1 cellular context compared by ENCODE assay signal in the genomic region with DNA sequence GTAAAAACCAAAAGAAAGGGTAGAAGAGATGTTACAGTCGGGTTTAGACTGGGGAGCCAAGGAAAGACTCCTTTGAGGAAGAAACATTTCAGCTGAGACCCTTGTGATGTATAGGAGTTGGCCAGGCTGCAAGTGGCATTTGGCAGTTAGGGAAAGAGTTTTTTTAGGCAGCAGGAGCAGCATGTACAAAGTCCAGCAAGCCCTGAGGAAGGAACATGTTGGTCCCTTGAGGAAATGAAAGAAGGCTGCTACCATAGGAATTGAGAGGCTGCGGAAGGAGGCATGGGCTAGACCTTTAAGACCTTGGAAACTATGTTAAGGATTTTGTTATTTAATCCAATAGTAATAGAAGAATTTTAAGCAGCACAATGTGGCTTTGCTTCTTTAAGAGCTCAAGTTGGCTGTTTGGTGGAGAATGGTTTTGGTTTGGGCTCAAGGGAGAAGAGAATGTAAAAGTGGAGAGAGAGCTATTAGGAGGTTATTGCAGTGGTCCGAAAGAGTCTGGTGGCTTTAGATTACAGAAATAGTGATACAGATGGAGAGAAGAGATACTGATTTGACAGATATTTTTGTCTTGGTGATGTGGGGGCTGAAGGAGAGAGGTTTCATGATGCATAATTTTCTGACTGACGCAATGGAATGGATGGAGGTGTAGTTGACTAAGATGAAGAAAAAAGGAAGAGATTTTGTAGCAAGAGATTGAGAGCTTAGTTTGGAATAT.
TF ChIP-seq lines count a peak whose summit lies in the region.

No MANE protein-coding gene starts in this region.

TF ChIP-seq in K562, 482 proteins besides CTCF, POLR2A, EP300 and RAD21 (continued from another document and continues in another):
- TF ChIP-seq, protein P1, sequence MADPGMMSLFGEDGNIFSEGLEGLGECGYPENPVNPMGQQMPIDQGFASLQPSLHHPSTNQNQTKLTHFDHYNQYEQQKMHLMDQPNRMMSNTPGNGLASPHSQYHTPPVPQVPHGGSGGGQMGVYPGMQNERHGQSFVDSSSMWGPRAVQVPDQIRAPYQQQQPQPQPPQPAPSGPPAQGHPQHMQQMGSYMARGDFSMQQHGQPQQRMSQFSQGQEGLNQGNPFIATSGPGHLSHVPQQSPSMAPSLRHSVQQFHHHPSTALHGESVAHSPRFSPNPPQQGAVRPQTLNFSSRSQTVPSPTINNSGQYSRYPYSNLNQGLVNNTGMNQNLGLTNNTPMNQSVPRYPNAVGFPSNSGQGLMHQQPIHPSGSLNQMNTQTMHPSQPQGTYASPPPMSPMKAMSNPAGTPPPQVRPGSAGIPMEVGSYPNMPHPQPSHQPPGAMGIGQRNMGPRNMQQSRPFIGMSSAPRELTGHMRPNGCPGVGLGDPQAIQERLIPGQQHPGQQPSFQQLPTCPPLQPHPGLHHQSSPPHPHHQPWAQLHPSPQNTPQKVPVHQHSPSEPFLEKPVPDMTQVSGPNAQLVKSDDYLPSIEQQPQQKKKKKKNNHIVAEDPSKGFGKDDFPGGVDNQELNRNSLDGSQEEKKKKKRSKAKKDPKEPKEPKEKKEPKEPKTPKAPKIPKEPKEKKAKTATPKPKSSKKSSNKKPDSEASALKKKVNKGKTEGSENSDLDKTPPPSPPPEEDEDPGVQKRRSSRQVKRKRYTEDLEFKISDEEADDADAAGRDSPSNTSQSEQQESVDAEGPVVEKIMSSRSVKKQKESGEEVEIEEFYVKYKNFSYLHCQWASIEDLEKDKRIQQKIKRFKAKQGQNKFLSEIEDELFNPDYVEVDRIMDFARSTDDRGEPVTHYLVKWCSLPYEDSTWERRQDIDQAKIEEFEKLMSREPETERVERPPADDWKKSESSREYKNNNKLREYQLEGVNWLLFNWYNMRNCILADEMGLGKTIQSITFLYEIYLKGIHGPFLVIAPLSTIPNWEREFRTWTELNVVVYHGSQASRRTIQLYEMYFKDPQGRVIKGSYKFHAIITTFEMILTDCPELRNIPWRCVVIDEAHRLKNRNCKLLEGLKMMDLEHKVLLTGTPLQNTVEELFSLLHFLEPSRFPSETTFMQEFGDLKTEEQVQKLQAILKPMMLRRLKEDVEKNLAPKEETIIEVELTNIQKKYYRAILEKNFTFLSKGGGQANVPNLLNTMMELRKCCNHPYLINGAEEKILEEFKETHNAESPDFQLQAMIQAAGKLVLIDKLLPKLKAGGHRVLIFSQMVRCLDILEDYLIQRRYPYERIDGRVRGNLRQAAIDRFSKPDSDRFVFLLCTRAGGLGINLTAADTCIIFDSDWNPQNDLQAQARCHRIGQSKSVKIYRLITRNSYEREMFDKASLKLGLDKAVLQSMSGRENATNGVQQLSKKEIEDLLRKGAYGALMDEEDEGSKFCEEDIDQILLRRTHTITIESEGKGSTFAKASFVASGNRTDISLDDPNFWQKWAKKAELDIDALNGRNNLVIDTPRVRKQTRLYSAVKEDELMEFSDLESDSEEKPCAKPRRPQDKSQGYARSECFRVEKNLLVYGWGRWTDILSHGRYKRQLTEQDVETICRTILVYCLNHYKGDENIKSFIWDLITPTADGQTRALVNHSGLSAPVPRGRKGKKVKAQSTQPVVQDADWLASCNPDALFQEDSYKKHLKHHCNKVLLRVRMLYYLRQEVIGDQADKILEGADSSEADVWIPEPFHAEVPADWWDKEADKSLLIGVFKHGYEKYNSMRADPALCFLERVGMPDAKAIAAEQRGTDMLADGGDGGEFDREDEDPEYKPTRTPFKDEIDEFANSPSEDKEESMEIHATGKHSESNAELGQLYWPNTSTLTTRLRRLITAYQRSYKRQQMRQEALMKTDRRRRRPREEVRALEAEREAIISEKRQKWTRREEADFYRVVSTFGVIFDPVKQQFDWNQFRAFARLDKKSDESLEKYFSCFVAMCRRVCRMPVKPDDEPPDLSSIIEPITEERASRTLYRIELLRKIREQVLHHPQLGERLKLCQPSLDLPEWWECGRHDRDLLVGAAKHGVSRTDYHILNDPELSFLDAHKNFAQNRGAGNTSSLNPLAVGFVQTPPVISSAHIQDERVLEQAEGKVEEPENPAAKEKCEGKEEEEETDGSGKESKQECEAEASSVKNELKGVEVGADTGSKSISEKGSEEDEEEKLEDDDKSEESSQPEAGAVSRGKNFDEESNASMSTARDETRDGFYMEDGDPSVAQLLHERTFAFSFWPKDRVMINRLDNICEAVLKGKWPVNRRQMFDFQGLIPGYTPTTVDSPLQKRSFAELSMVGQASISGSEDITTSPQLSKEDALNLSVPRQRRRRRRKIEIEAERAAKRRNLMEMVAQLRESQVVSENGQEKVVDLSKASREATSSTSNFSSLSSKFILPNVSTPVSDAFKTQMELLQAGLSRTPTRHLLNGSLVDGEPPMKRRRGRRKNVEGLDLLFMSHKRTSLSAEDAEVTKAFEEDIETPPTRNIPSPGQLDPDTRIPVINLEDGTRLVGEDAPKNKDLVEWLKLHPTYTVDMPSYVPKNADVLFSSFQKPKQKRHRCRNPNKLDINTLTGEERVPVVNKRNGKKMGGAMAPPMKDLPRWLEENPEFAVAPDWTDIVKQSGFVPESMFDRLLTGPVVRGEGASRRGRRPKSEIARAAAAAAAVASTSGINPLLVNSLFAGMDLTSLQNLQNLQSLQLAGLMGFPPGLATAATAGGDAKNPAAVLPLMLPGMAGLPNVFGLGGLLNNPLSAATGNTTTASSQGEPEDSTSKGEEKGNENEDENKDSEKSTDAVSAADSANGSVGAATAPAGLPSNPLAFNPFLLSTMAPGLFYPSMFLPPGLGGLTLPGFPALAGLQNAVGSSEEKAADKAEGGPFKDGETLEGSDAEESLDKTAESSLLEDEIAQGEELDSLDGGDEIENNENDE (IDR thresholded peaks at IDR 0.05; ENCODE audit: low read depth, low read length) = no peak
- peak; percentile 85 for TF ChIP-seq FOXM1 (IDR thresholded peaks at IDR 0.05; ENCODE audit: low read depth)
- TF ChIP-seq FOXM1 (CRISPR knock-in tag; IDR thresholded peaks at IDR 0.05; ENCODE audit: low read depth) = no peak
- TF ChIP-seq FOXK1 (CRISPR knock-in tag; IDR thresholded peaks at IDR 0.05; ENCODE audit: borderline replicate concordance) = no peak
- TF ChIP-seq MCM5 (IDR thresholded peaks at IDR 0.05; ENCODE audit: low read depth) = no peak
- no peak for TF ChIP-seq DDX20 (tag; IDR thresholded peaks at IDR 0.05; ENCODE audit: low read depth)
- TF ChIP-seq MAFG (tag; conservative IDR thresholded peaks at IDR 0.05) = no peak
- TF ChIP-seq NCOA4 (IDR thresholded peaks at IDR 0.05; ENCODE audit: partially characterized antibody) = no peak
- no peak for TF ChIP-seq KDM2B (CRISPR knock-in tag; IDR thresholded peaks at IDR 0.05)
- no peak for TF ChIP-seq MAFK (IDR thresholded peaks at IDR 0.05; ENCODE audit: low read length)
- TF ChIP-seq TCF7L2 (IDR thresholded peaks at IDR 0.05; ENCODE audit: low read depth, low read length) = no peak
- no peak for TF ChIP-seq ESRRB (CRISPR knock-in tag; IDR thresholded peaks at IDR 0.05; ENCODE audit: borderline replicate concordance)
- no peak for TF ChIP-seq ZNF232 (CRISPR knock-in tag; IDR thresholded peaks at IDR 0.05)
- TF ChIP-seq TAF15 (IDR thresholded peaks at IDR 0.05; ENCODE audit: low read depth, low read length) = no peak
- peak; percentile 67 to 70 for TF ChIP-seq KDM1A (IDR thresholded peaks at IDR 0.05)
- TF ChIP-seq RBM25 (IDR thresholded peaks at IDR 0.05; ENCODE audit: low read depth, low read length, severe bottlenecking) = no peak
- TF ChIP-seq RBM39 (optimal IDR thresholded peaks at IDR 0.05; ENCODE audit: low read depth, low read length) = no peak
- TF ChIP-seq, protein P2, sequence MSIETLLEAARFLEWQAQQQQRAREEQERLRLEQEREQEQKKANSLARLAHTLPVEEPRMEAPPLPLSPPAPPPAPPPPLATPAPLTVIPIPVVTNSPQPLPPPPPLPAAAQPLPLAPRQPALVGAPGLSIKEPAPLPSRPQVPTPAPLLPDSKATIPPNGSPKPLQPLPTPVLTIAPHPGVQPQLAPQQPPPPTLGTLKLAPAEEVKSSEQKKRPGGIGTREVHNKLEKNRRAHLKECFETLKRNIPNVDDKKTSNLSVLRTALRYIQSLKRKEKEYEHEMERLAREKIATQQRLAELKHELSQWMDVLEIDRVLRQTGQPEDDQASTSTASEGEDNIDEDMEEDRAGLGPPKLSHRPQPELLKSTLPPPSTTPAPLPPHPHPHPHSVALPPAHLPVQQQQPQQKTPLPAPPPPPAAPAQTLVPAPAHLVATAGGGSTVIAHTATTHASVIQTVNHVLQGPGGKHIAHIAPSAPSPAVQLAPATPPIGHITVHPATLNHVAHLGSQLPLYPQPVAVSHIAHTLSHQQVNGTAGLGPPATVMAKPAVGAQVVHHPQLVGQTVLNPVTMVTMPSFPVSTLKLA (conservative IDR thresholded peaks at IDR 0.05) = 0 out of 4 replicates have a peak, but pooled peaks of 1 of the 2 experiments have one; percentile 24
- TF ChIP-seq HMG20A (CRISPR knock-in tag; conservative IDR thresholded peaks at IDR 0.05) = no peak
- no peak for TF ChIP-seq SREBF1 (IDR thresholded peaks at IDR 0.05; ENCODE audit: borderline replicate concordance, low read depth, low read length)
- no peak for TF ChIP-seq ATF1 (CRISPR knock-in tag; IDR thresholded peaks at IDR 0.05)
- peak; percentile 39; the same call in 1 of the 2 replicates for TF ChIP-seq ATF1 (tag; IDR thresholded peaks at IDR 0.05)
- no peak for TF ChIP-seq GTF2E2 (tag; IDR thresholded peaks at IDR 0.05)
- peak; percentile 89 for TF ChIP-seq LEF1 (IDR thresholded peaks at IDR 0.05)
- TF ChIP-seq CEBPG (CRISPR knock-in tag; IDR thresholded peaks at IDR 0.05) = peak; percentile 84
- TF ChIP-seq CEBPG (tag; conservative IDR thresholded peaks at IDR 0.05 in 1 of 2, IDR thresholded peaks at IDR 0.05 in 1 of 2) = peak; percentile 31 to 85; a peak in 2 of 4 replicates
- TF ChIP-seq RUNX1 (IDR thresholded peaks at IDR 0.05; ENCODE audit: low read depth) = no peak
- no peak for TF ChIP-seq ZNF140 (CRISPR knock-in tag; IDR thresholded peaks at IDR 0.05)
- peak; percentile 11 for TF ChIP-seq TAF9B (IDR thresholded peaks at IDR 0.05; ENCODE audit: partially characterized antibody)
- TF ChIP-seq, protein P3, sequence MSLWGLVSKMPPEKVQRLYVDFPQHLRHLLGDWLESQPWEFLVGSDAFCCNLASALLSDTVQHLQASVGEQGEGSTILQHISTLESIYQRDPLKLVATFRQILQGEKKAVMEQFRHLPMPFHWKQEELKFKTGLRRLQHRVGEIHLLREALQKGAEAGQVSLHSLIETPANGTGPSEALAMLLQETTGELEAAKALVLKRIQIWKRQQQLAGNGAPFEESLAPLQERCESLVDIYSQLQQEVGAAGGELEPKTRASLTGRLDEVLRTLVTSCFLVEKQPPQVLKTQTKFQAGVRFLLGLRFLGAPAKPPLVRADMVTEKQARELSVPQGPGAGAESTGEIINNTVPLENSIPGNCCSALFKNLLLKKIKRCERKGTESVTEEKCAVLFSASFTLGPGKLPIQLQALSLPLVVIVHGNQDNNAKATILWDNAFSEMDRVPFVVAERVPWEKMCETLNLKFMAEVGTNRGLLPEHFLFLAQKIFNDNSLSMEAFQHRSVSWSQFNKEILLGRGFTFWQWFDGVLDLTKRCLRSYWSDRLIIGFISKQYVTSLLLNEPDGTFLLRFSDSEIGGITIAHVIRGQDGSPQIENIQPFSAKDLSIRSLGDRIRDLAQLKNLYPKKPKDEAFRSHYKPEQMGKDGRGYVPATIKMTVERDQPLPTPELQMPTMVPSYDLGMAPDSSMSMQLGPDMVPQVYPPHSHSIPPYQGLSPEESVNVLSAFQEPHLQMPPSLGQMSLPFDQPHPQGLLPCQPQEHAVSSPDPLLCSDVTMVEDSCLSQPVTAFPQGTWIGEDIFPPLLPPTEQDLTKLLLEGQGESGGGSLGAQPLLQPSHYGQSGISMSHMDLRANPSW (CRISPR knock-in tag; IDR thresholded peaks at IDR 0.05) = no peak
- TF ChIP-seq, protein P4, sequence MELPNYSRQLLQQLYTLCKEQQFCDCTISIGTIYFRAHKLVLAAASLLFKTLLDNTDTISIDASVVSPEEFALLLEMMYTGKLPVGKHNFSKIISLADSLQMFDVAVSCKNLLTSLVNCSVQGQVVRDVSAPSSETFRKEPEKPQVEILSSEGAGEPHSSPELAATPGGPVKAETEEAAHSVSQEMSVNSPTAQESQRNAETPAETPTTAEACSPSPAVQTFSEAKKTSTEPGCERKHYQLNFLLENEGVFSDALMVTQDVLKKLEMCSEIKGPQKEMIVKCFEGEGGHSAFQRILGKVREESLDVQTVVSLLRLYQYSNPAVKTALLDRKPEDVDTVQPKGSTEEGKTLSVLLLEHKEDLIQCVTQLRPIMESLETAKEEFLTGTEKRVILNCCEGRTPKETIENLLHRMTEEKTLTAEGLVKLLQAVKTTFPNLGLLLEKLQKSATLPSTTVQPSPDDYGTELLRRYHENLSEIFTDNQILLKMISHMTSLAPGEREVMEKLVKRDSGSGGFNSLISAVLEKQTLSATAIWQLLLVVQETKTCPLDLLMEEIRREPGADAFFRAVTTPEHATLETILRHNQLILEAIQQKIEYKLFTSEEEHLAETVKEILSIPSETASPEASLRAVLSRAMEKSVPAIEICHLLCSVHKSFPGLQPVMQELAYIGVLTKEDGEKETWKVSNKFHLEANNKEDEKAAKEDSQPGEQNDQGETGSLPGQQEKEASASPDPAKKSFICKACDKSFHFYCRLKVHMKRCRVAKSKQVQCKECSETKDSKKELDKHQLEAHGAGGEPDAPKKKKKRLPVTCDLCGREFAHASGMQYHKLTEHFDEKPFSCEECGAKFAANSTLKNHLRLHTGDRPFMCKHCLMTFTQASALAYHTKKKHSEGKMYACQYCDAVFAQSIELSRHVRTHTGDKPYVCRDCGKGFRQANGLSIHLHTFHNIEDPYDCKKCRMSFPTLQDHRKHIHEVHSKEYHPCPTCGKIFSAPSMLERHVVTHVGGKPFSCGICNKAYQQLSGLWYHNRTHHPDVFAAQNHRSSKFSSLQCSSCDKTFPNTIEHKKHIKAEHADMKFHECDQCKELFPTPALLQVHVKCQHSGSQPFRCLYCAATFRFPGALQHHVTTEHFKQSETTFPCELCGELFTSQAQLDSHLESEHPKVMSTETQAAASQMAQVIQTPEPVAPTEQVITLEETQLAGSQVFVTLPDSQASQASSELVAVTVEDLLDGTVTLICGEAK (IDR thresholded peaks at IDR 0.05) = no peak
- TF ChIP-seq, protein P4 (CRISPR knock-in tag; IDR thresholded peaks at IDR 0.05) = no peak
- no peak for TF ChIP-seq ZNF3 (CRISPR knock-in tag; IDR thresholded peaks at IDR 0.05)
